In the genomic region with DNA sequence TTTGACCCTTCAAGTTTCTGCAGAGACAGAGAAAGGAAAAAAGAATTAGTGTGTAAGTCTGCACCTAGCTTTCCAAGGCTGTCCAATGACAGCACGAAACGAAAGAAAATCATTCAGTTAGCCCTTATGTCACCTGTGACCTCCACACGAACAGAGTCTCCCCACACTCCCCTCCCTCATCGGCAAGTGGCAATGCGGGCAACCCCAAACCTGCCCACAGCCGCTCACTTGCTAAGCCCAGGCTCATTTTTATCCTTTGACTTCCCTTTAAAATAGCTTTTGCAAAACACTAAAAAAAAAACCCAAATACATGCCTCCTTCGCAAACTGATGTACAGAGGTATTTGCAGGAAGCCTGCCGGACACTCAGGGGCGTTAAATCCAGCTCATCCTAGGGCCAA, we compare ENCODE assay signal across 16 cellular contexts. TPM values are rescaled to one million over a fixed set of nuclear protein-coding genes. Genes with fewer than 3 reads are reported as not detected.
DNase-seq lines count a peak whose midpoint lies in the region; ATAC-seq and TF ChIP-seq lines count a peak whose summit lies in the region.
"Had no signal": no experiment of that assay in that cellular context is flagged by ENCODE, and none has a peak within 500 bp of the region (broad histone marks: within the 10 kb centered on the region; RNA-seq: fewer than 3 reads in every experiment).

No MANE protein-coding gene starts in this region.

- peaks cover 28% of the 10 kb centered on the region for H3K4me1 Mint-ChIP-seq in activated naive CD8-positive, alpha-beta T cell treated with anti-CD3 and anti-CD28 coated beads for 36 hours
- peaks cover 43% of the 10 kb centered on the region for H3K4me1 Mint-ChIP-seq in activated naive CD8-positive, alpha-beta T cell treated with anti-CD3 and anti-CD28 coated beads, Interleukin-2, amount 50 U/mL, for 24 hours
- H3K4me1 Mint-ChIP-seq in activated CD8-positive, alpha-beta T cell treated with anti-CD3 and anti-CD28 coated beads for 36 hours (ENCODE audit: low read depth): peaks cover 39% of the 10 kb centered on the region

- ATAC-seq in activated naive CD8-positive, alpha-beta T cell treated with anti-CD3 and anti-CD28 coated beads, Interleukin-2, amount 50 U/mL, for 24 hours: no peak
- ATAC-seq in activated CD8-positive, alpha-beta T cell treated with anti-CD3 and anti-CD28 coated beads for 36 hours: no peak
- ATAC-seq in GM21786 (IDR thresholded peaks at IDR 0.05; ENCODE audit: unreplicated experiment): no peak
- ATAC-seq: A549 had no signal

- POLR2A ChIA-PET in activated CD8-positive, alpha-beta T cell treated with anti-CD3 and anti-CD28 coated beads for 36 hours (lab: Charles Lee): interaction anchor here (0.6 to 2.0 kb wide), 4 partner anchors 9 to 27 kb away, joined by 3 to 5 read pairs (median 4); no protein-coding TSS in a partner anchor

- CTCF ChIA-PET in activated CD8-positive, alpha-beta T cell treated with anti-CD3 and anti-CD28 coated beads for 36 hours (lab: Charles Lee): interaction anchor here (1.4 kb wide), 1 partner anchor 8 kb away, joined by 4 read pairs; no protein-coding TSS in a partner anchor

- H3K9ac ChIP-seq in mesendoderm (ENCODE audit: low read length) (no peak overlapping the region), neuronal stem cell (ENCODE audit: low read depth, low read length, poor library complexity) (no peak overlapping the region)

- no peak overlapping the region for H2AFZ ChIP-seq in neuronal stem cell (ENCODE audit: low read length)
- H2AFZ ChIP-seq in osteoblast (ENCODE audit: low read length): no peak overlapping the region

- no peaks in the 10 kb centered on the region for H3K27me3 ChIP-seq in mesendoderm (ENCODE audit: insufficient read depth, low read length, poor library complexity)
- no peaks in the 10 kb centered on the region for H3K27me3 ChIP-seq in neuronal stem cell (ENCODE audit: control insufficient read depth in 3 of 3, insufficient read depth in 3 of 3, low read depth in 1 of 3, low read length in 3 of 3)
- H3K27me3 ChIP-seq in osteoblast (ENCODE audit: insufficient read depth, low read length): no peaks in the 10 kb centered on the region

- H3K23ac ChIP-seq in mesendoderm (ENCODE audit: low read length) (no peak overlapping the region), neuronal stem cell (ENCODE audit: low read depth, low read length, poor library complexity) (no peak overlapping the region)

- peaks cover 26% of the 10 kb centered on the region for H3K79me1 ChIP-seq in mesendoderm (ENCODE audit: low read length)
- peaks cover 17% of the 10 kb centered on the region for H3K79me1 ChIP-seq in neuronal stem cell (ENCODE audit: low read depth, low read length)

- peaks cover 93% of the 10 kb centered on the region for H3K79me2 ChIP-seq in mesendoderm (ENCODE audit: control insufficient read depth, insufficient read depth, low read length)
- peaks cover 95% of the 10 kb centered on the region for H3K79me2 ChIP-seq in osteoblast (ENCODE audit: insufficient read depth, low read length)

- H3K14ac ChIP-seq in neuronal stem cell (ENCODE audit: low read length): no peak overlapping the region

- no peak for TF ChIP-seq CTCF in activated CD8-positive, alpha-beta T cell treated with anti-CD3 and anti-CD28 coated beads for 36 hours (IDR thresholded peaks at IDR 0.05)
- TF ChIP-seq CTCF in osteoblast (IDR thresholded peaks at IDR 0.05; ENCODE audit: extremely low read depth, low read depth, low read length): no peak

- H3K9me3 ChIP-seq in neuronal stem cell (replicated peaks in 1 of 2; ENCODE audit: control insufficient read depth in 2 of 2, insufficient read depth in 1 of 2, low read depth in 1 of 2, low read length in 2 of 2) (no peaks in the 10 kb centered on the region), osteoblast (ENCODE audit: low read depth, low read length) (no peaks in the 10 kb centered on the region)
- H3K9me3 ChIP-seq: A549 had no signal

- H3K27ac Mint-ChIP-seq in activated naive CD8-positive, alpha-beta T cell treated with anti-CD3 and anti-CD28 coated beads for 36 hours: peak overlapping the region; percentile 34
- no peak overlapping the region for H3K27ac Mint-ChIP-seq in activated naive CD8-positive, alpha-beta T cell treated with anti-CD3 and anti-CD28 coated beads, Interleukin-2, amount 50 U/mL, for 24 hours
- peak overlapping the region; percentile 28 for H3K27ac Mint-ChIP-seq in activated CD8-positive, alpha-beta T cell treated with anti-CD3 and anti-CD28 coated beads for 36 hours

- H3K4ac ChIP-seq in mesendoderm (ENCODE audit: low read depth, low read length) (no peak overlapping the region), neuronal stem cell (ENCODE audit: low read length) (no peak overlapping the region)

- H3K4me3 Mint-ChIP-seq in activated naive CD8-positive, alpha-beta T cell treated with anti-CD3 and anti-CD28 coated beads for 36 hours: no peak overlapping the region
- H3K4me3 Mint-ChIP-seq in activated naive CD8-positive, alpha-beta T cell treated with anti-CD3 and anti-CD28 coated beads, Interleukin-2, amount 50 U/mL, for 24 hours: no peak overlapping the region
- no peak overlapping the region for H3K4me3 Mint-ChIP-seq in activated CD8-positive, alpha-beta T cell treated with anti-CD3 and anti-CD28 coated beads for 36 hours

- intact Hi-C loops in activated CD8-positive, alpha-beta T cell treated with anti-CD3 and anti-CD28 coated beads for 36 hours (cut with micrococcal nuclease): no loop called here

- H3K56ac ChIP-seq in mesendoderm (ENCODE audit: low read length): no peak overlapping the region

- no CpG with 5 or more reads among the region's 9 CpGs for WGBS in mesendoderm (ENCODE audit: extremely low coverage, insufficient coverage, low lambda C conversion rate)
- WGBS in neuronal stem cell (ENCODE audit: extremely low coverage in 2 of 2, insufficient read length in 2 of 2, insufficient replicate concordance in 1 of 2), 2 donors: no CpG with 5 or more reads among the region's 9 CpGs

- H3K27me3 Mint-ChIP-seq in activated naive CD8-positive, alpha-beta T cell treated with anti-CD3 and anti-CD28 coated beads for 36 hours: no peaks in the 10 kb centered on the region
- no peaks in the 10 kb centered on the region for H3K27me3 Mint-ChIP-seq in activated naive CD8-positive, alpha-beta T cell treated with anti-CD3 and anti-CD28 coated beads, Interleukin-2, amount 50 U/mL, for 24 hours
- H3K27me3 Mint-ChIP-seq in activated CD8-positive, alpha-beta T cell treated with anti-CD3 and anti-CD28 coated beads for 36 hours: no peaks in the 10 kb centered on the region

- H2BK5ac ChIP-seq in mesendoderm (ENCODE audit: low read length) (no peak overlapping the region), neuronal stem cell (ENCODE audit: low read length) (no peak overlapping the region)

- H3K4me3 ChIP-seq in mesendoderm (ENCODE audit: low read length): no peak overlapping the region
- no peak overlapping the region for H3K4me3 ChIP-seq in neuronal stem cell (ENCODE audit: low read length in 2 of 2)
- H3K4me3 ChIP-seq in osteoblast (ENCODE audit: insufficient read depth, low read length): no peak overlapping the region
- H3K4me3 ChIP-seq: A549 had no signal

- no peak overlapping the region for H2AK5ac ChIP-seq in mesendoderm (ENCODE audit: low read length)
- no peak overlapping the region for H2AK5ac ChIP-seq in neuronal stem cell (ENCODE audit: low read depth, low read length)

- H3K36me3 Mint-ChIP-seq in activated naive CD8-positive, alpha-beta T cell treated with anti-CD3 and anti-CD28 coated beads for 36 hours: peaks cover 48% of the 10 kb centered on the region
- H3K36me3 Mint-ChIP-seq in activated naive CD8-positive, alpha-beta T cell treated with anti-CD3 and anti-CD28 coated beads, Interleukin-2, amount 50 U/mL, for 24 hours (ENCODE audit: low read depth): peaks cover 54% of the 10 kb centered on the region
- H3K36me3 Mint-ChIP-seq in activated CD8-positive, alpha-beta T cell treated with anti-CD3 and anti-CD28 coated beads for 36 hours (ENCODE audit: low read depth): peaks cover 60% of the 10 kb centered on the region

- H3K4me2 ChIP-seq in mesendoderm (ENCODE audit: low read length): no peak overlapping the region
- no peak overlapping the region for H3K4me2 ChIP-seq in neuronal stem cell (ENCODE audit: insufficient read depth, low read length, poor library complexity, severe bottlenecking)
- H3K4me2 ChIP-seq in osteoblast (ENCODE audit: insufficient read depth, low read length): no peak overlapping the region
- H3K4me2 ChIP-seq: A549 had no signal

- DNase-seq in activated naive CD8-positive, alpha-beta T cell treated with anti-CD3 and anti-CD28 coated beads for 36 hours: no peak
- no peak for DNase-seq in activated naive CD8-positive, alpha-beta T cell treated with anti-CD3 and anti-CD28 coated beads, Interleukin-2, amount 50 U/mL, for 24 hours
- no peak for DNase-seq in activated CD8-positive, alpha-beta T cell treated with anti-CD3 and anti-CD28 coated beads for 36 hours
- DNase-seq in mesendoderm (no peak), neuronal stem cell (ENCODE audit: low spot score) (no peak), osteoblast (ENCODE audit: insufficient read length, low spot score, missing footprints) (no peak), hippocampal formation (lab: John Stamatoyannopoulos, UW) (no peak)
- DNase-seq: DND-41, GF-D8, HCEC 1CT, NCI-H1436, NCI-H2081, NCI-H524, SIG-M5 had no signal

- no peak overlapping the region for H3K18ac ChIP-seq in mesendoderm (ENCODE audit: low read length)
- H3K18ac ChIP-seq in neuronal stem cell (ENCODE audit: low read length): no peak overlapping the region

- no peak overlapping the region for H4K91ac ChIP-seq in neuronal stem cell (ENCODE audit: low read depth, low read length, poor library complexity)

- H2BK120ac ChIP-seq in mesendoderm (ENCODE audit: low read depth, low read length) (no peak overlapping the region), neuronal stem cell (ENCODE audit: low read depth, low read length) (no peak overlapping the region)

- peaks cover 29% of the 10 kb centered on the region for H3K36me3 ChIP-seq in mesendoderm (ENCODE audit: control insufficient read depth, insufficient read depth, low read length)
- H3K36me3 ChIP-seq in neuronal stem cell (replicated peaks in 1 of 2; ENCODE audit: control insufficient read depth in 2 of 2, insufficient read depth in 2 of 2, low read length in 2 of 2): peaks cover 64 to 94% of the 10 kb centered on the region in 2 donors
- peaks cover 45% of the 10 kb centered on the region for H3K36me3 ChIP-seq in osteoblast (ENCODE audit: insufficient read depth, low read length)

- H4K5ac ChIP-seq in mesendoderm (ENCODE audit: low read length): no peak overlapping the region

- H4K20me1 ChIP-seq in osteoblast (ENCODE audit: insufficient read depth, low read length): peaks cover 44% of the 10 kb centered on the region

- H4K8ac ChIP-seq in mesendoderm (ENCODE audit: low read depth, low read length) (no peak overlapping the region), neuronal stem cell (ENCODE audit: low read depth, low read length) (no peak overlapping the region)

- H3K27ac ChIP-seq in mesendoderm (ENCODE audit: low read depth, low read length): peak overlapping the region; percentile 17
- H3K27ac ChIP-seq in neuronal stem cell (replicated peaks; ENCODE audit: low read length): no peak overlapping the region
- no peak overlapping the region for H3K27ac ChIP-seq in osteoblast (ENCODE audit: low read depth, low read length)
- H3K27ac ChIP-seq: A549 had no signal

- H2BK12ac ChIP-seq in neuronal stem cell (ENCODE audit: low read length): no peak overlapping the region

- H3K4me1 ChIP-seq in mesendoderm (ENCODE audit: control insufficient read depth, low read depth, low read length): peaks cover 9% of the 10 kb centered on the region
- H3K4me1 ChIP-seq in neuronal stem cell (ENCODE audit: control insufficient read depth in 2 of 2, insufficient read depth in 1 of 2, low read depth in 1 of 2, low read length in 2 of 2): peaks cover 0 to 2% of the 10 kb centered on the region in 2 donors
- H3K4me1 ChIP-seq in osteoblast (ENCODE audit: insufficient read depth, low read length): no peaks in the 10 kb centered on the region
- H3K4me1 ChIP-seq: A549 had no signal

- H2BK15ac ChIP-seq in mesendoderm (replicated peaks; ENCODE audit: low read depth) (no peak overlapping the region), neuronal stem cell (ENCODE audit: low read length) (no peak overlapping the region)

- no peaks in the 10 kb centered on the region for H3K9me3 Mint-ChIP-seq in activated naive CD8-positive, alpha-beta T cell treated with anti-CD3 and anti-CD28 coated beads for 36 hours
- H3K9me3 Mint-ChIP-seq in activated naive CD8-positive, alpha-beta T cell treated with anti-CD3 and anti-CD28 coated beads, Interleukin-2, amount 50 U/mL, for 24 hours: no peaks in the 10 kb centered on the region
- H3K9me3 Mint-ChIP-seq in activated CD8-positive, alpha-beta T cell treated with anti-CD3 and anti-CD28 coated beads for 36 hours: no peaks in the 10 kb centered on the region

RNA-seq across cellular contexts. Expression of a gene that starts 10.3 kb away (rescaled TPM):
- total RNA-seq in activated naive CD8-positive, alpha-beta T cell treated with anti-CD3 and anti-CD28 coated beads for 36 hours: 100 to 1,000 TPM; 192 to 196 TPM
- 100 to 1,000 TPM; 145 to 147 TPM for total RNA-seq in activated CD8-positive, alpha-beta T cell treated with anti-CD3 and anti-CD28 coated beads for 36 hours
- polyA plus RNA-seq in mesendoderm (2013, experiment 1 of 2): 271 TPM
- 269 TPM for polyA plus RNA-seq in mesendoderm (2013, experiment 2 of 2)
- polyA plus RNA-seq in neuronal stem cell (2013, experiment 1 of 2): 122 TPM
- polyA plus RNA-seq in neuronal stem cell (2013, experiment 2 of 2): 124 TPM
- total RNA-seq in osteoblast: 61.9 and 71.3 TPM in 2 replicates

RNA-seq across cellular contexts. Expression of a gene that starts 57.2 kb away (rescaled TPM):
- not detected for total RNA-seq in activated naive CD8-positive, alpha-beta T cell treated with anti-CD3 and anti-CD28 coated beads for 36 hours
- total RNA-seq in activated CD8-positive, alpha-beta T cell treated with anti-CD3 and anti-CD28 coated beads for 36 hours: not detected
- not detected for polyA plus RNA-seq in mesendoderm (2013, experiment 1 of 2)
- 0.03 TPM for polyA plus RNA-seq in mesendoderm (2013, experiment 2 of 2)
- not detected for polyA plus RNA-seq in neuronal stem cell (2013, experiment 1 of 2)
- polyA plus RNA-seq in neuronal stem cell (2013, experiment 2 of 2): not detected
- not detected in 2 replicates for total RNA-seq in osteoblast
- polyA plus RNA-seq: A549 had no signal
